ENCODE assay signal across 11 cellular contexts in genomic region chr10:63720689-63721088, GRCh38.
A peak's percentile ranks its signal among the peaks of the same experiment; 100 is the strongest.
DNase-seq lines count a peak whose midpoint lies in the region; ATAC-seq and TF ChIP-seq lines count a peak whose summit lies in the region.
"Had no signal": no experiment of that assay in that cellular context is flagged by ENCODE, and none has a peak within 500 bp of the region (broad histone marks: within the 10 kb centered on the region; RNA-seq: fewer than 3 reads in every experiment).

No MANE protein-coding gene starts in this region.

- no peak overlapping the region for H4K91ac ChIP-seq in H9 (ENCODE audit: insufficient read length, low read depth, low read length)

- DNase-seq in H9 (no peak), osteoblast (ENCODE audit: insufficient read length, low spot score, missing footprints) (no peak), GM03348 (ENCODE audit: low spot score) (no peak), NCI-H446 (lab: John Stamatoyannopoulos, UW) (no peak), H4 (ENCODE audit: low spot score) (no peak), SIG-M5 treated with dmso at 0.1 percent for 504 hours (lab: John Stamatoyannopoulos, UW; ENCODE audit: unreplicated experiment) (no peak)
- DNase-seq: occipital lobe, Right ventricle myocardium superior had no signal

- H2AFZ ChIP-seq in H9 (ENCODE audit: low read length): no peak overlapping the region
- H2AFZ ChIP-seq in OCI-LY3 (ENCODE audit: low read depth, low read length): no peak overlapping the region
- peak overlapping the region; percentile 58 for H2AFZ ChIP-seq in osteoblast (ENCODE audit: low read length)

- H3K27ac Mint-ChIP-seq in H9: no peak overlapping the region; a peak in 1 of 7 replicates

- no peak overlapping the region for H3K27ac ChIP-seq in H9 (ENCODE audit: insufficient read length, low read depth, low read length)
- H3K27ac ChIP-seq in OCI-LY3 (ENCODE audit: low read length): no peak overlapping the region
- H3K27ac ChIP-seq in osteoblast (ENCODE audit: low read depth, low read length): no peak overlapping the region
- H3K27ac ChIP-seq: KMS-11 had no signal

- no peak overlapping the region for H3K14ac ChIP-seq in H9 (ENCODE audit: insufficient read depth, low read length)

- H3K23me2 ChIP-seq in H9 (ENCODE audit: insufficient read length, low read depth, low read length, poor library complexity, severe bottlenecking): no peaks in the 10 kb centered on the region

- no peak for TF ChIP-seq CTCF in H9 (conservative IDR thresholded peaks at IDR 0.05)
- TF ChIP-seq CTCF in OCI-LY3 (IDR thresholded peaks at IDR 0.05; ENCODE audit: low read depth, low read length): no peak
- TF ChIP-seq CTCF in osteoblast (IDR thresholded peaks at IDR 0.05; ENCODE audit: extremely low read depth, low read depth, low read length): no peak

- H3K79me1 ChIP-seq in H9 (ENCODE audit: insufficient read depth, low read depth, low read length, poor library complexity, severe bottlenecking): no peaks in the 10 kb centered on the region

- H2BK20ac ChIP-seq in H9 (ENCODE audit: low read depth, low read length, poor library complexity, severe bottlenecking): no peak overlapping the region

- H3K4me1 ChIP-seq in H9 (ENCODE audit: insufficient read depth, low read length): peaks cover 4% of the 10 kb centered on the region
- peaks cover 17% of the 10 kb centered on the region for H3K4me1 ChIP-seq in OCI-LY3 (ENCODE audit: low read length)
- H3K4me1 ChIP-seq in osteoblast (ENCODE audit: insufficient read depth, low read length): peaks cover 7% of the 10 kb centered on the region

- H3K56ac ChIP-seq in H9 (ENCODE audit: insufficient read length, low read depth, low read length): no peak overlapping the region

- no peak overlapping the region for H4K8ac ChIP-seq in H9 (replicated peaks; ENCODE audit: insufficient read length, low read depth, low read length)

- H3K9me3 ChIP-seq in H9 (ENCODE audit: control insufficient read depth, low read depth, low read length) (no peaks in the 10 kb centered on the region), OCI-LY3 (ENCODE audit: insufficient read depth, low read length) (no peaks in the 10 kb centered on the region), osteoblast (ENCODE audit: low read depth, low read length) (no peaks in the 10 kb centered on the region)

- peak; percentile 87 for ATAC-seq in GM18907 (IDR thresholded peaks at IDR 0.05; ENCODE audit: unreplicated experiment)

- H3K18ac ChIP-seq in H9 (ENCODE audit: insufficient read length, low read depth, low read length): peak overlapping the region; percentile 13

- peaks cover 29 to 34% of the 10 kb centered on the region in 2 experiments for H3K4me1 Mint-ChIP-seq in H9

- H3K4me2 ChIP-seq in H9 (ENCODE audit: insufficient read depth, insufficient read length, low read length) (no peak overlapping the region), OCI-LY3 (ENCODE audit: low read length) (peak overlapping the region; percentile 56), osteoblast (ENCODE audit: insufficient read depth, low read length) (no peak overlapping the region)
- H3K4me2 ChIP-seq: KMS-11 had no signal

- peak overlapping the region; percentile 78 for H3T11ph ChIP-seq in H9 (ENCODE audit: low read length)

- no peak overlapping the region for H4K5ac ChIP-seq in H9 (ENCODE audit: insufficient read length, low read depth, low read length)

- H3K27me3 ChIP-seq in H9 (ENCODE audit: insufficient read depth, low read length): no peaks in the 10 kb centered on the region
- peaks cover 21% of the 10 kb centered on the region; the same call in 1 of the 2 replicates for H3K27me3 ChIP-seq in OCI-LY3 (ENCODE audit: low read depth, low read length)
- peaks cover 13% of the 10 kb centered on the region for H3K27me3 ChIP-seq in osteoblast (ENCODE audit: insufficient read depth, low read length)

- no peak overlapping the region for H3K9ac ChIP-seq in H9 (ENCODE audit: extremely low read depth, insufficient read length, low read length)
- H3K9ac ChIP-seq in OCI-LY3 (ENCODE audit: low read length): no peak overlapping the region
- H3K9ac ChIP-seq: KMS-11 had no signal

- H2BK12ac ChIP-seq in H9 (ENCODE audit: insufficient read length, low read depth, low read length): peak overlapping the region; percentile 18

- no peaks in the 10 kb centered on the region for H3K9me3 Mint-ChIP-seq in H9

- H3K4me3 Mint-ChIP-seq in H9: no peak overlapping the region

- no peak overlapping the region for H2BK5ac ChIP-seq in H9 (ENCODE audit: insufficient read length, low read length)

- peaks cover 2% of the 10 kb centered on the region for H3K27me3 Mint-ChIP-seq in H9 (ENCODE audit: low read depth)

- H2BK120ac ChIP-seq in H9 (ENCODE audit: low read depth, low read length, poor library complexity, severe bottlenecking): no peak overlapping the region

- H2BK15ac ChIP-seq in H9 (ENCODE audit: low read depth, low read length): no peak overlapping the region

- no peaks in the 10 kb centered on the region for H3K36me3 ChIP-seq in OCI-LY3 (replicated peaks; ENCODE audit: low read depth, low read length)
- H3K36me3 ChIP-seq in osteoblast (ENCODE audit: insufficient read depth, low read length): no peaks in the 10 kb centered on the region

- H3K4ac ChIP-seq in H9 (ENCODE audit: low read depth, low read length): no peak overlapping the region; the same call in 1 of the 2 replicates

- H4K20me1 ChIP-seq in H9 (ENCODE audit: control insufficient read depth, insufficient read depth, insufficient read length) (no peaks in the 10 kb centered on the region), OCI-LY3 (ENCODE audit: insufficient read depth, low read length) (no peaks in the 10 kb centered on the region), osteoblast (ENCODE audit: insufficient read depth, low read length) (no peaks in the 10 kb centered on the region)

- no peak overlapping the region for H3K23ac ChIP-seq in H9 (ENCODE audit: insufficient read length, low read depth, low read length)

- no peak overlapping the region for H2AK5ac ChIP-seq in H9 (ENCODE audit: insufficient read length, low read length)

- H3K79me2 ChIP-seq in H9 (ENCODE audit: insufficient read depth, low read length) (no peaks in the 10 kb centered on the region), OCI-LY3 (ENCODE audit: low read length) (no peaks in the 10 kb centered on the region), osteoblast (ENCODE audit: insufficient read depth, low read length) (no peaks in the 10 kb centered on the region)

- H3K4me3 ChIP-seq in OCI-LY3 (ENCODE audit: low read length) (0 out of 2 replicates have a peak overlapping the region, but pooled peaks have one; percentile 18), osteoblast (ENCODE audit: insufficient read depth, low read length) (no peak overlapping the region)

- H3K36me3 Mint-ChIP-seq in H9 (ENCODE audit: insufficient read depth in 1 of 3, low read depth in 3 of 3): no peaks in the 10 kb centered on the region; a peak in 1 of 7 replicates

- no CpG with 5 or more reads among the region's 4 CpGs for WGBS in H9 (ENCODE audit: extremely low coverage, insufficient read length, low lambda C conversion rate)
